ENCODE assay signal across 10 cellular contexts in the genomic region with DNA sequence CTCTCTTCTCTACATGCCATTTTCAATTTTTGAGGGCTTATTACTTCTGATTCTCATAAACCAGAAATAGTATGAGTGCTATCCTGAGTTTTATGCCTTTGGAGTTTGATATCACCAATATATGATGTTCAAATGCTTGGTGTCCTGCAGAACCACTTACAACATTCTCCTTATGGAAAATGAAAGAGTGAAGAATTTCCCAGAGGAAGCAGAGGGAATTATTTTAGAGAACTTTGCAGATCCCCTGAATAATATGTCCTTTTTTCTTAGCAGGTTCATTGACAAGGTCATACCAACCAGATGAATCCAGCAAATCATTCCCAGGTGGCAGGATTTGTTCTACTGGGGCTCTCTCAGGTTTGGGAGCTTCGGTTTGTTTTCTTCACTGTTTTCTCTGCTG. TPM values are rescaled to one million over a fixed set of nuclear protein-coding genes. Genes with fewer than 3 reads are reported as not detected.
"Had no signal": no experiment of that assay in that cellular context is flagged by ENCODE, and none has a peak within 500 bp of the region (broad histone marks: within the 10 kb centered on the region; RNA-seq: fewer than 3 reads in every experiment).

A gene (plus strand): TSS at position 301 of the 400 bp plus-strand sequence. CDS start 0 bp downstream, at position 301.

- H2AFZ ChIP-seq: GM23248, GM23338 had no signal

- H3K36me3 ChIP-seq: HAP-1 had no signal

- DNase-seq: GM23248, GOT3, H7, H9, HCEC 1CT, HFFc6 had no signal

- H3K4me1 ChIP-seq: HAP-1 had no signal

- H3K9me3 ChIP-seq: HAP-1 had no signal

- H3K4me3 ChIP-seq: GM23248, GM23338, HAP-1 had no signal

- H3K4me2 ChIP-seq: GM23338 had no signal

- H3K27ac ChIP-seq: GM23248 had no signal

RNA-seq across cellular contexts. Expression of the gene that starts here (rescaled TPM):
- total RNA-seq: GM23248, GM23338, H1, H4, H7, H9, HFFc6 had no signal
